ENCODE assay signal across 17 cellular contexts in genomic region chr13:110293649-110294048, GRCh38. TPM values are rescaled to one million over a fixed set of nuclear protein-coding genes. Genes with fewer than 3 reads are reported as not detected.
"Had no signal": no experiment of that assay in that cellular context is flagged by ENCODE, and none has a peak within 500 bp of the region (broad histone marks: within the 10 kb centered on the region; RNA-seq: fewer than 3 reads in every experiment).

No MANE protein-coding gene starts in this region.

- H3K4me2 ChIP-seq: neural progenitor cell had no signal

- FAIRE-seq: astrocyte, colon, pancreas, small intestine had no signal

- H3K9ac ChIP-seq: neural progenitor cell had no signal

- H3K4me1 ChIP-seq: pancreas had no signal

- H3K27ac ChIP-seq: left lung, neural progenitor cell, pancreas, WERI-Rb-1 had no signal

- H3K9me3 ChIP-seq: left lung, pancreas, upper lobe of left lung had no signal

- H3K27me3 ChIP-seq: neural progenitor cell, pancreas, upper lobe of left lung had no signal

- ATAC-seq: activated CD8-positive, alpha-beta T cell treated with anti-CD3 and anti-CD28 coated beads for 36 hours; left lung; stimulated activated effector memory CD8-positive, alpha-beta T cell treated with anti-CD3 and anti-CD28 coated beads, Interleukin-12 subunit alpha, Interleukin-12 subunit beta, amount 100 ng/mL, for 72 hours had no signal

- H3K36me3 ChIP-seq: left lung, neural progenitor cell, pancreas, WERI-Rb-1 had no signal

- H2AFZ ChIP-seq: neural progenitor cell had no signal

- DNase-seq: activated CD4-positive, alpha-beta T cell treated with anti-CD3 and anti-CD28 coated beads for 4 hours; activated CD8-positive, alpha-beta memory T cell treated with anti-CD3 and anti-CD28 coated beads, Interleukin-2, amount 50 U/mL, for 48 hours; activated CD8-positive, alpha-beta T cell treated with anti-CD3 and anti-CD28 coated beads for 36 hours; activated naive CD4-positive, alpha-beta T cell; effector memory CD4-positive, alpha-beta T cell; islet precursor cell; left lung; pancreas; small intestine; substantia nigra; T-helper 1 cell; upper lobe of left lung; WERI-Rb-1 had no signal

- H3K4me3 ChIP-seq: left lung, neural progenitor cell, pancreas, upper lobe of left lung had no signal

RNA-seq across cellular contexts. Expression of gene COL4A1, which starts 13.3 kb away (rescaled TPM):
- total RNA-seq: activated CD8-positive, alpha-beta T cell treated with anti-CD3 and anti-CD28 coated beads for 36 hours had no signal

RNA-seq across cellular contexts. Expression of gene COL4A2, which starts 13.4 kb away (rescaled TPM):
- total RNA-seq: activated CD8-positive, alpha-beta T cell treated with anti-CD3 and anti-CD28 coated beads for 36 hours had no signal
